13 cellular contexts compared by ENCODE assay signal in genomic region chr6:106829451-106829850, GRCh38.
"Had no signal": no experiment of that assay in that cellular context is flagged by ENCODE, and none has a peak within 500 bp of the region (broad histone marks: within the 10 kb centered on the region; RNA-seq: fewer than 3 reads in every experiment).

No MANE protein-coding gene starts in this region.

- H3K27ac Mint-ChIP-seq: endodermal cell; naive thymus-derived CD8-positive, alpha-beta T cell had no signal

- ATAC-seq: left colon; naive thymus-derived CD8-positive, alpha-beta T cell had no signal

- H3K9me3 ChIP-seq: colonic mucosa, neutrophil, right atrium auricular region had no signal

- H3K4me3 Mint-ChIP-seq: endodermal cell; naive thymus-derived CD8-positive, alpha-beta T cell had no signal

- H3K4me3 ChIP-seq: colonic mucosa, hepatocyte, right atrium auricular region had no signal

- DNase-seq: colonic mucosa; effector CD4-positive, alpha-beta T cell; endodermal cell; foreskin melanocyte; head of caudate nucleus; left colon; naive thymus-derived CD8-positive, alpha-beta T cell; small intestine; stimulated activated CD4-positive, alpha-beta T cell treated with anti-CD3 and anti-CD28 coated beads, Interleukin-12 subunit alpha, Interleukin-12 subunit beta, amount 100 ng/mL, for 4 hours; stimulated activated naive CD4-positive, alpha-beta T cell treated with Interleukin-2 at 50 U/mL for 16 hours had no signal

- H3K36me3 ChIP-seq: colonic mucosa, neutrophil, right atrium auricular region had no signal

- H3K4me1 ChIP-seq: colonic mucosa, right atrium auricular region had no signal

- H3K27ac ChIP-seq: colonic mucosa, hepatocyte, neutrophil, right atrium auricular region had no signal

- H3K4me1 Mint-ChIP-seq: endodermal cell; naive thymus-derived CD8-positive, alpha-beta T cell had no signal

- H3K27me3 ChIP-seq: colonic mucosa, hepatocyte, neutrophil, right atrium auricular region had no signal

- H3K36me3 Mint-ChIP-seq: naive thymus-derived CD8-positive, alpha-beta T cell had no signal
